ENCODE assay signal across 1 cellular context in the genomic region with DNA sequence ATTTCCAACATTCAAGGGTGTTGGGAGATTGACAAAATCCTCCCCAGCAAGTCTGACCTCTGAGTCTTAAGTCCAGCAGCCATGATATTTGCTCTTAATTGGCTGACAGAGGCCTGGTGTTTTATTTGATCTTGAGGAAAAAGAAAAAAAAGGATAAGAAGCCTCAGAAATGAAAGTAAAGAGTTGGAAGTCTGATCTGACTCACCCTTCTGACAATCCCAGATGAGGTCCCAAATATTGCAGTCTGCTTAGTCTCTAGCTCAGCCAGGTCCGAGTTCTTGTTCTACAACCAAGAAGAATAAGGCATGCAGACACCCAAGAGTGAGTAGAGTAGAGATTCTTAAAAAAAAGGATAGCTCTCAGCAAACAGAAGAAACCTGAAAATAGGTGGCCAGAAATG.
TF ChIP-seq lines count a peak whose summit lies in the region.

No MANE protein-coding gene starts in this region.

TF ChIP-seq in IMR-90, 13 proteins besides CTCF, POLR2A, EP300 and RAD21 (continued from another document):
- TF ChIP-seq MAZ (IDR thresholded peaks at IDR 0.05; ENCODE audit: borderline replicate concordance, low read depth, low read length), result no peak
